In the genomic region with DNA sequence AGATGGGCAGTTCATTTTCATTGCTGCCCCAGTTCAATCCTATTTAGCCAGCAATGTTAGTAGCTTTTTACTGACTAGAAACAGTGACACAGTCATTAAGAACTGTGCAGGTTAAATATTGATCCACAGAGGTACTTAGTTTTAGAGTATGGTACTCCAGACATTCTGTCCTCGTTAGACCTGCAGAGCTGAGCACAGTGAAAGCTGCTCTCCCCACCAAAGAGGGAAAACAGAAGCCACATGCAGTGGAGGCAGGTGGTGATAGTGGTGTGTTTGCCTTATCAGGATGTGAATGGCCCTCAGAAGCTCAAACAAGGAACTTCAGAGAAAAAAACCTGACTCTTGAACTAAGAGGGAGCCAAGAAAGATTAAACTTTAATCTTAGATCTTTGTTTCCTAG, we compare ENCODE assay signal across 17 cellular contexts.
DNase-seq lines count a peak whose midpoint lies in the region; ATAC-seq and TF ChIP-seq lines count a peak whose summit lies in the region.
"Had no signal": no experiment of that assay in that cellular context is flagged by ENCODE, and none has a peak within 500 bp of the region (broad histone marks: within the 10 kb centered on the region; RNA-seq: fewer than 3 reads in every experiment).

No MANE protein-coding gene starts in this region.

- intact Hi-C loops in Calu3 (cut with micrococcal nuclease; ENCODE audit: unreplicated experiment): no loop called here

- H3K27ac Mint-ChIP-seq in Calu3 (ENCODE audit: unreplicated experiment) (no peak overlapping the region), nephron (peak overlapping the region; percentile 29 to 84 (median 69))
- H3K27ac Mint-ChIP-seq: activated CD4-positive, alpha-beta T cell treated with anti-CD3 and anti-CD28 coated beads, Interleukin-2, amount 10 ng/mL, durations not matched to agents 7 days and 5 days; activated naive CD4-positive, alpha-beta T cell treated with anti-CD3 and anti-CD28 coated beads for 36 hours; natural killer cell treated with Interleukin-12 subunit alpha and Interleukin-12 subunit beta and Interleukin-15 and Interleukin-18, amount 100 ng/mL, for 72 hours had no signal

- BruUV-seq in Calu3 (replicated peaks; lab: Mats Ljungman, UMichigan): no TSS peak

- no peak overlapping the region for H3K4me3 ChIP-seq in WERI-Rb-1 (ENCODE audit: low read depth, low read length)
- H3K4me3 ChIP-seq: ascending aorta, right atrium auricular region had no signal

- no peak overlapping the region for H3K4me3 Mint-ChIP-seq in Calu3 (ENCODE audit: low read depth, unreplicated experiment)
- no peak overlapping the region for H3K4me3 Mint-ChIP-seq in nephron
- H3K4me3 Mint-ChIP-seq: activated CD4-positive, alpha-beta T cell treated with anti-CD3 and anti-CD28 coated beads, Interleukin-2, amount 10 ng/mL, durations not matched to agents 7 days and 5 days; activated naive CD4-positive, alpha-beta T cell treated with anti-CD3 and anti-CD28 coated beads for 36 hours; natural killer cell treated with Interleukin-12 subunit alpha and Interleukin-12 subunit beta and Interleukin-15 and Interleukin-18, amount 100 ng/mL, for 72 hours had no signal

- no peaks in the 10 kb centered on the region for H3K36me3 ChIP-seq in WERI-Rb-1
- H3K36me3 ChIP-seq: right atrium auricular region had no signal

- H3K27ac ChIP-seq in WERI-Rb-1: no peak overlapping the region
- no peak overlapping the region for H3K27ac ChIP-seq in caudate nucleus (ENCODE audit: low read depth, low read length)
- H3K27ac ChIP-seq: ascending aorta, epithelial cell of prostate, right atrium auricular region had no signal

- CTCF ChIA-PET in Calu3 (lab: Charles Lee): interaction anchor here (0.7 kb wide), 1 partner anchor 20 kb away, joined by 3 read pairs; no protein-coding TSS in a partner anchor

- H3K27me3 ChIP-seq in WERI-Rb-1 (ENCODE audit: insufficient read depth, low read depth, severe bottlenecking): no peaks in the 10 kb centered on the region
- H3K27me3 ChIP-seq: ascending aorta, right atrium auricular region had no signal

- H3K27me3 Mint-ChIP-seq in Calu3 (ENCODE audit: unreplicated experiment): no peaks in the 10 kb centered on the region
- H3K27me3 Mint-ChIP-seq in nephron (ENCODE audit: low read depth): no peaks in the 10 kb centered on the region

- H3K36me3 Mint-ChIP-seq in Calu3 (ENCODE audit: insufficient read depth, unreplicated experiment) (no peaks in the 10 kb centered on the region), nephron (ENCODE audit: low read depth) (peaks cover 22% of the 10 kb centered on the region)
- H3K36me3 Mint-ChIP-seq: natural killer cell treated with Interleukin-12 subunit alpha and Interleukin-12 subunit beta and Interleukin-15 and Interleukin-18, amount 100 ng/mL, for 72 hours had no signal

- ATAC-seq in GM18517 (IDR thresholded peaks at IDR 0.05; ENCODE audit: unreplicated experiment) (no peak), GM21737 (IDR thresholded peaks at IDR 0.05; ENCODE audit: unreplicated experiment) (no peak)

- H3K9me3 ChIP-seq in WERI-Rb-1 (ENCODE audit: severe bottlenecking): peaks cover 4% of the 10 kb centered on the region
- H3K9me3 ChIP-seq: ascending aorta, right atrium auricular region had no signal

- TF ChIP-seq CTCF in Calu3 (IDR thresholded peaks at IDR 0.05; ENCODE audit: unreplicated experiment) (no peak), WERI-Rb-1 (IDR thresholded peaks at IDR 0.05; ENCODE audit: low read depth, low read length) (no peak), nephron (IDR thresholded peaks at IDR 0.05; ENCODE audit: unreplicated experiment in 3 of 3) (no peak)

- H3K9me3 Mint-ChIP-seq in Calu3 (ENCODE audit: low read depth, unreplicated experiment) (no peaks in the 10 kb centered on the region), nephron (peaks cover 4% of the 10 kb centered on the region)
- H3K9me3 Mint-ChIP-seq: natural killer cell treated with Interleukin-12 subunit alpha and Interleukin-12 subunit beta and Interleukin-15 and Interleukin-18, amount 100 ng/mL, for 72 hours had no signal

- peak; percentile 34 for DNase-seq in Calu3
- peak; percentile 85 for DNase-seq in NCI-H2029 (lab: John Stamatoyannopoulos, UW)
- DNase-seq in WERI-Rb-1: peak; percentile 52
- DNase-seq in caudate nucleus (lab: John Stamatoyannopoulos, UW): no peak
- DNase-seq in T-helper 2 cell: no peak
- DNase-seq: activated CD4-positive, alpha-beta T cell treated with anti-CD3 and anti-CD28 coated beads, Interleukin-2, amount 10 ng/mL, durations not matched to agents 7 days and 5 days; activated naive CD4-positive, alpha-beta T cell treated with anti-CD3 and anti-CD28 coated beads for 36 hours; HCEC 1CT; substantia nigra; T-helper 9 cell had no signal

- H3K4me1 Mint-ChIP-seq in Calu3 (ENCODE audit: low read depth, unreplicated experiment): peaks cover 19% of the 10 kb centered on the region
- H3K4me1 Mint-ChIP-seq in nephron: peaks cover 5% of the 10 kb centered on the region
- H3K4me1 Mint-ChIP-seq: activated CD4-positive, alpha-beta T cell treated with anti-CD3 and anti-CD28 coated beads, Interleukin-2, amount 10 ng/mL, durations not matched to agents 7 days and 5 days had no signal

Comparison
In these comparisons a context has a peak if more than half of its experiments do, and no peak if none do; other contexts are left out.
1. DNase-seq: peak in Calu3 (single experiment), NCI-H2029 (single experiment) and WERI-Rb-1 (single experiment); none in caudate nucleus (0 of 61) and T-helper 2 cell (0 of 5).